3 cellular contexts compared by ENCODE assay signal in the genomic region with DNA sequence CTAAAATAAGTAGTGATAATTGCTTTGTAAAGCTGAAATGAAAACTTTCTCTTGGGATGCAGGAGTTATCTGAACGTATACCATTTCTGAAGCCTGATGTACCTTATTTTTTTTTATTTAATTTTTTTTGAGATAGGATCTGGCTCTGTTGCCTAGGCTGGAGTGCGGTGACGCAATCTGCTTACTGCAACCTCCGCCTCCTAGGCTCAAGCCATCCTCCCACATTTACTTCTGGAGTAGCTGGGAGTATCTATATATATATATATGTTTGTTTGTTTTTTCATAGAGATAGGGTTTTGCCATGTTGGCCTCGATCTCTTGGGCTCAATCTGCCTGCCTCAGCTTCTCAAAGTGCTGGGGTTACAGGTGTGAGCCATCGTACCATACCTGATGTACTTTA.
TF ChIP-seq lines count a peak whose summit lies in the region.

No MANE protein-coding gene starts in this region.

TF ChIP-seq in A549, 52 proteins besides CTCF, POLR2A, EP300 and RAD21:
- TF ChIP-seq CEBPB (IDR thresholded peaks at IDR 0.05) (peak; percentile 40 to 48; a peak in 3 of 4 replicates), KDM5A (IDR thresholded peaks at IDR 0.05) (no peak)

TF ChIP-seq in HEK293, 187 proteins besides CTCF, POLR2A, EP300 and RAD21:
- no peak for TF ChIP-seq PRDM10 (tag by site-specific recombination; IDR thresholded peaks at IDR 0.05)
- TF ChIP-seq ZNF394 (tag by site-specific recombination; IDR thresholded peaks at IDR 0.05; ENCODE audit: borderline replicate concordance): peak; percentile 62; the same call in 1 of the 2 replicates

TF ChIP-seq in K562, 482 proteins besides CTCF, POLR2A, EP300 and RAD21:
- TF ChIP-seq ATF3 (IDR thresholded peaks at IDR 0.05) (peak; percentile 85), ATF3 (CRISPR knock-in tag; conservative IDR thresholded peaks at IDR 0.05) (no peak), POLR2G (IDR thresholded peaks at IDR 0.05; ENCODE audit: low read depth, low read length) (no peak), HLTF (IDR thresholded peaks at IDR 0.05) (no peak), POLR2AphosphoS5 (IDR thresholded peaks at IDR 0.05; ENCODE audit: control insufficient read depth, insufficient read depth, low read depth, low read length) (no peak), HDAC1 (IDR thresholded peaks at IDR 0.05) (no peak), ESRRB (CRISPR knock-in tag; IDR thresholded peaks at IDR 0.05; ENCODE audit: borderline replicate concordance) (no peak), ATF2 (CRISPR knock-in tag; IDR thresholded peaks at IDR 0.05) (no peak), GTF2F1 (IDR thresholded peaks at IDR 0.05; ENCODE audit: low read depth, low read length) (no peak), CEBPB (tag; IDR thresholded peaks at IDR 0.05) (peak; percentile 95), ZBTB1 (CRISPR knock-in tag; IDR thresholded peaks at IDR 0.05; ENCODE audit: borderline replicate concordance, low read depth) (no peak), NFIC (IDR thresholded peaks at IDR 0.05) (no peak), CHD1 (IDR thresholded peaks at IDR 0.05; ENCODE audit: low read length) (no peak), MCM2 (IDR thresholded peaks at IDR 0.05; ENCODE audit: low read depth) (no peak), CEBPG (CRISPR knock-in tag; IDR thresholded peaks at IDR 0.05) (peak; percentile 66), CEBPG (tag; conservative IDR thresholded peaks at IDR 0.05 in 1 of 2, IDR thresholded peaks at IDR 0.05 in 1 of 2) (peak; percentile 80 to 81), RFX1 (IDR thresholded peaks at IDR 0.05) (peak; percentile 22), JUND (IDR thresholded peaks at IDR 0.05; ENCODE audit: borderline replicate concordance, low read depth, low read length) (peak; percentile 39; the same call in 1 of the 2 replicates), JUND (tag; IDR thresholded peaks at IDR 0.05; ENCODE audit: borderline replicate concordance, low read depth, low read length) (no peak), ZNF384 (IDR thresholded peaks at IDR 0.05; ENCODE audit: low read depth, low read length) (no peak), KDM1A (IDR thresholded peaks at IDR 0.05) (no peak), IRF9 (tag; IDR thresholded peaks at IDR 0.05) (0 out of 2 replicates have a peak, but pooled peaks have one; percentile 21)
- TF ChIP-seq, protein P1, sequence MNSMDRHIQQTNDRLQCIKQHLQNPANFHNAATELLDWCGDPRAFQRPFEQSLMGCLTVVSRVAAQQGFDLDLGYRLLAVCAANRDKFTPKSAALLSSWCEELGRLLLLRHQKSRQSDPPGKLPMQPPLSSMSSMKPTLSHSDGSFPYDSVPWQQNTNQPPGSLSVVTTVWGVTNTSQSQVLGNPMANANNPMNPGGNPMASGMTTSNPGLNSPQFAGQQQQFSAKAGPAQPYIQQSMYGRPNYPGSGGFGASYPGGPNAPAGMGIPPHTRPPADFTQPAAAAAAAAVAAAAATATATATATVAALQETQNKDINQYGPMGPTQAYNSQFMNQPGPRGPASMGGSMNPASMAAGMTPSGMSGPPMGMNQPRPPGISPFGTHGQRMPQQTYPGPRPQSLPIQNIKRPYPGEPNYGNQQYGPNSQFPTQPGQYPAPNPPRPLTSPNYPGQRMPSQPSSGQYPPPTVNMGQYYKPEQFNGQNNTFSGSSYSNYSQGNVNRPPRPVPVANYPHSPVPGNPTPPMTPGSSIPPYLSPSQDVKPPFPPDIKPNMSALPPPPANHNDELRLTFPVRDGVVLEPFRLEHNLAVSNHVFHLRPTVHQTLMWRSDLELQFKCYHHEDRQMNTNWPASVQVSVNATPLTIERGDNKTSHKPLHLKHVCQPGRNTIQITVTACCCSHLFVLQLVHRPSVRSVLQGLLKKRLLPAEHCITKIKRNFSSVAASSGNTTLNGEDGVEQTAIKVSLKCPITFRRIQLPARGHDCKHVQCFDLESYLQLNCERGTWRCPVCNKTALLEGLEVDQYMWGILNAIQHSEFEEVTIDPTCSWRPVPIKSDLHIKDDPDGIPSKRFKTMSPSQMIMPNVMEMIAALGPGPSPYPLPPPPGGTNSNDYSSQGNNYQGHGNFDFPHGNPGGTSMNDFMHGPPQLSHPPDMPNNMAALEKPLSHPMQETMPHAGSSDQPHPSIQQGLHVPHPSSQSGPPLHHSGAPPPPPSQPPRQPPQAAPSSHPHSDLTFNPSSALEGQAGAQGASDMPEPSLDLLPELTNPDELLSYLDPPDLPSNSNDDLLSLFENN (IDR thresholded peaks at IDR 0.05; ENCODE audit: low read depth in 2 of 2, low read length in 2 of 2): no peak
